29 cellular contexts compared by ENCODE assay signal in the genomic region with DNA sequence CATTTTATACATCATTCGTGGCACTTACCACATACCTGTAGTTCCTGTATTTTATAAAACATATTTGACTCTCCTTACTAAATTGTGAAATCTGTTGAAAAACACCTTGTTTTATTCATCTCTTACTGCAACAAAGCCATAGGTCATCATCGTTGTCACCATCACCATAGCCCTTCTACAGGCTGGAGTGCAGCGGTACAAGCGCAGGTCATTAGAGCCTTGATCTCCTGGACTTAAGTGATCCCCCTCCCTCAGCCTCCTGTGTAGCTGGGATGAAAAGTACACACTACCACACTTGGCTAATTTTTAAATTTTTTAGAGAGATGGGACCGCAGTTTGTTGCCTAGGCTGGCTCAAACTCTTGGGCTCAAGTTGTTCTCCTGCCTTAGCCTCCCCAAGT.
DNase-seq lines count a peak whose midpoint lies in the region; ATAC-seq, FAIRE-seq and TF ChIP-seq lines count a peak whose summit lies in the region.
"Had no signal": no experiment of that assay in that cellular context is flagged by ENCODE, and none has a peak within 500 bp of the region (broad histone marks: within the 10 kb centered on the region; RNA-seq: fewer than 3 reads in every experiment).

No MANE protein-coding gene starts in this region.

- H3K4me3 ChIP-seq in Caco-2 (ENCODE audit: low read depth, low read length) = no peak overlapping the region
- no peak overlapping the region for H3K4me3 ChIP-seq in IMR-90 (ENCODE audit: insufficient read depth, low read depth, low read length)
- no peak overlapping the region for H3K4me3 ChIP-seq in dorsolateral prefrontal cortex
- H3K4me3 ChIP-seq: BLaER1, GM12878 had no signal

- no peak overlapping the region for H2BK20ac ChIP-seq in IMR-90 (ENCODE audit: low read depth, low read length)

- FAIRE-seq in urothelium cell line (lab: Jason Lieb, UNC) = no peak
- FAIRE-seq: A204.1, GM12878, GM12892, GM18507, GM19239 had no signal

- peaks cover 10% of the 10 kb centered on the region for H3K9me1 ChIP-seq in IMR-90 (ENCODE audit: insufficient read depth, low read length)

- intact Hi-C loops in Caco-2 (cut with micrococcal nuclease; ENCODE audit: unreplicated experiment) = no loop called here
- intact Hi-C loops in IMR-90 (cut with micrococcal nuclease) = loop anchor here (5.0 kb wide), 1 partner anchor 182 kb away; a partner anchor contains a TSS
- intact Hi-C loops in dorsolateral prefrontal cortex (cut with DNase I) = loop anchor here in 1 of 2 donors (5.0 to 10.0 kb wide), 3 partner anchors 65 to 315 kb away; a partner anchor contains a TSS

- CTCF ChIA-PET in Caco-2 (lab: Charles Lee) (no interaction called here), IMR-90 (lab: Yijun Ruan, JAX) (no interaction called here)

- H2AK5ac ChIP-seq in IMR-90 (ENCODE audit: low read depth, low read length) = peak overlapping the region; percentile 73; the same call in 1 of the 2 replicates

- H2BK5ac ChIP-seq in IMR-90 (ENCODE audit: low read depth, low read length, poor library complexity, severe bottlenecking) = no peak overlapping the region

- H3K27ac ChIP-seq in IMR-90 (ENCODE audit: insufficient read depth, low read length) (no peak overlapping the region), dorsolateral prefrontal cortex (peak overlapping the region in 34 of 59 donors; percentile 11 to 99 (median 44))
- H3K27ac ChIP-seq: BLaER1 had no signal

- in situ Hi-C loops in IMR-90 (cut with MboI; ENCODE audit: low sequenced_read_pairs) = no loop called here

- dilution Hi-C loops in IMR-90 (cut with HindIII; ENCODE audit: low sequenced_read_pairs, unreplicated experiment) = no loop called here

- TF ChIP-seq RAD21 in IMR-90 (IDR thresholded peaks at IDR 0.05; ENCODE audit: low read length) = no peak

- no peak overlapping the region for H3K9ac ChIP-seq in IMR-90 (ENCODE audit: low read depth, low read length)
- H3K9ac ChIP-seq: BLaER1 had no signal

- H3K4ac ChIP-seq in IMR-90 (ENCODE audit: low read depth, low read length) = no peak overlapping the region

- no peak overlapping the region for H3K4me2 ChIP-seq in IMR-90 (ENCODE audit: low read depth, low read length)
- H3K4me2 ChIP-seq: BLaER1 had no signal

- no peak overlapping the region for H2AFZ ChIP-seq in IMR-90 (replicated peaks; ENCODE audit: low read length, poor library complexity)

- H4K20me1 ChIP-seq in IMR-90 (ENCODE audit: insufficient read depth, low read length) = no peaks in the 10 kb centered on the region
- H4K20me1 ChIP-seq: BLaER1 had no signal

- H3K14ac ChIP-seq in IMR-90 (replicated peaks; ENCODE audit: low read depth, low read length) = no peak overlapping the region

- H3K18ac ChIP-seq in IMR-90 (ENCODE audit: low read depth, low read length) = no peak overlapping the region

- no peak overlapping the region for H2AK9ac ChIP-seq in IMR-90 (replicated peaks; ENCODE audit: low read depth, low read length, poor library complexity)

- H3K23ac ChIP-seq in IMR-90 (ENCODE audit: low read depth, low read length) = no peak overlapping the region

- H3K4me3 Mint-ChIP-seq in Caco-2 (ENCODE audit: unreplicated experiment) (no peak overlapping the region), endothelial cell (ENCODE audit: unreplicated experiment) (peak overlapping the region; percentile 8)
- H3K4me3 Mint-ChIP-seq: CD14-positive monocyte; CD4-positive, alpha-beta memory T cell; CD4-positive, CD25-positive, alpha-beta regulatory T cell; CD8-positive, alpha-beta memory T cell had no signal

- no peaks in the 10 kb centered on the region; the same call in 1 of the 2 replicates for H3K36me3 ChIP-seq in Caco-2 (ENCODE audit: control insufficient read depth, insufficient read depth, low read length)
- no peaks in the 10 kb centered on the region for H3K36me3 ChIP-seq in IMR-90 (ENCODE audit: control insufficient read depth, insufficient read depth, low read length)
- H3K36me3 ChIP-seq: BE2C had no signal

- H4K8ac ChIP-seq in IMR-90 (ENCODE audit: low read depth in 2 of 2, low read length in 2 of 2) = no peak overlapping the region

- POLR2A ChIA-PET in Caco-2 (lab: Charles Lee) = no interaction called here
- POLR2A ChIA-PET in IMR-90 (lab: Charles Lee; ENCODE audit: unreplicated experiment) = no interaction called here

- no peaks in the 10 kb centered on the region for H3K9me3 ChIP-seq in Caco-2
- no peaks in the 10 kb centered on the region for H3K9me3 ChIP-seq in IMR-90 (ENCODE audit: control insufficient read depth, insufficient read depth, low read length)
- H3K9me3 ChIP-seq: BE2C had no signal

- peaks cover 0 to 12% of the 10 kb centered on the region in 2 experiments; a peak in 1 of 4 replicates for H3K79me1 ChIP-seq in IMR-90 (ENCODE audit: low read depth in 1 of 2, low read length in 2 of 2)

- H3K4me1 ChIP-seq in Caco-2 (0 out of 2 replicates have a peak, but pooled peaks cover 4% of the 10 kb centered on the region), IMR-90 (ENCODE audit: control insufficient read depth, insufficient read depth, low read length) (peaks cover 9% of the 10 kb centered on the region)
- H3K4me1 ChIP-seq: BE2C had no signal

- H3K9me3 Mint-ChIP-seq in Caco-2 (ENCODE audit: unreplicated experiment) (no peaks in the 10 kb centered on the region), endothelial cell (ENCODE audit: unreplicated experiment) (no peaks in the 10 kb centered on the region)
- H3K9me3 Mint-ChIP-seq: CD14-positive monocyte; CD8-positive, alpha-beta memory T cell had no signal

- peak overlapping the region; percentile 16 for H3K27ac Mint-ChIP-seq in Caco-2 (ENCODE audit: unreplicated experiment)
- peak overlapping the region; percentile 4 for H3K27ac Mint-ChIP-seq in endothelial cell (ENCODE audit: unreplicated experiment)
- H3K27ac Mint-ChIP-seq: CD14-positive monocyte; CD8-positive, alpha-beta memory T cell had no signal

- H2BK120ac ChIP-seq in IMR-90 (ENCODE audit: low read depth, low read length) = no peak overlapping the region

- H3K56ac ChIP-seq in IMR-90 (ENCODE audit: extremely low read depth, insufficient read depth, low read length) = no peak overlapping the region

- no peak overlapping the region for H4K5ac ChIP-seq in IMR-90 (ENCODE audit: low read depth, low read length)

- H4K91ac ChIP-seq in IMR-90 (ENCODE audit: insufficient read depth, low read depth, low read length) = no peak overlapping the region

- H3K27me3 ChIP-seq in Caco-2 (replicated peaks; ENCODE audit: control insufficient read depth, insufficient read depth, low read length) (no peaks in the 10 kb centered on the region), IMR-90 (ENCODE audit: control insufficient read depth, insufficient read depth, low read length) (no peaks in the 10 kb centered on the region), dorsolateral prefrontal cortex (no peaks in the 10 kb centered on the region)
- H3K27me3 ChIP-seq: BE2C, BLaER1 had no signal

- WGBS in IMR-90 (ENCODE audit: extremely low coverage in 2 of 2, insufficient read length in 1 of 2), 2 experiments = no CpG with 5 or more reads among the region's 5 CpGs

- no peak for DNase-seq in Caco-2
- no peak for DNase-seq in IMR-90
- DNase-seq in dorsolateral prefrontal cortex = no peak
- no peak for DNase-seq in endothelial cell (ENCODE audit: low spot score)
- DNase-seq in mesenteric fat pad (ENCODE audit: low spot score) = no peak
- no peak for DNase-seq in DMS153 (lab: John Stamatoyannopoulos, UW)
- DNase-seq in urothelium cell line (ENCODE audit: low spot score) = no peak
- DNase-seq in GM19238 (ENCODE audit: insufficient read length, low spot score) = no peak
- DNase-seq: 8988T; ACHN; BE2C; C1 segment of cervical spinal cord; Calu3; CD4-positive, alpha-beta memory T cell; CD4-positive, CD25-positive, alpha-beta regulatory T cell; CD8-positive, alpha-beta memory T cell; COR-L47; DMS53; DMS79; DND-41; EL; GDM1 had no signal

- H3K27me3 Mint-ChIP-seq in Caco-2 (ENCODE audit: insufficient read depth, unreplicated experiment) (no peaks in the 10 kb centered on the region), endothelial cell (ENCODE audit: unreplicated experiment) (peaks cover 2% of the 10 kb centered on the region)
- H3K27me3 Mint-ChIP-seq: CD4-positive, alpha-beta memory T cell; CD4-positive, CD25-positive, alpha-beta regulatory T cell; CD8-positive, alpha-beta memory T cell had no signal

- ATAC-seq in IMR-90 (ENCODE audit: low read depth) = no peak
- ATAC-seq: GM12878 had no signal

- BruUV-seq in Caco-2 (replicated peaks; lab: Mats Ljungman, UMichigan) (no TSS peak), IMR-90 (replicated peaks; lab: Mats Ljungman, UMichigan) (no TSS peak)

- TF ChIP-seq CTCF in Caco-2 (IDR thresholded peaks at IDR 0.05; ENCODE audit: insufficient read depth in 1 of 2, low read depth in 1 of 2, low read length in 1 of 2, severe bottlenecking in 1 of 2, unreplicated experiment in 1 of 2) = no peak
- no peak for TF ChIP-seq CTCF in IMR-90 (conservative IDR thresholded peaks at IDR 0.05; ENCODE audit: low read depth, low read length)
- TF ChIP-seq CTCF in dorsolateral prefrontal cortex (IDR thresholded peaks at IDR 0.05 in 54 of 56, conservative IDR thresholded peaks at IDR 0.05 in 2 of 56; ENCODE audit: low read depth in 1 of 56, partially characterized antibody in 56 of 56) = no peak
- no peak for TF ChIP-seq CTCF in endothelial cell (IDR thresholded peaks at IDR 0.05; ENCODE audit: unreplicated experiment)

- H3K36me3 Mint-ChIP-seq in Caco-2 (ENCODE audit: insufficient read depth, unreplicated experiment) (peaks cover 46% of the 10 kb centered on the region), endothelial cell (ENCODE audit: low read depth, unreplicated experiment) (peaks cover 32% of the 10 kb centered on the region)

- no peak for TF ChIP-seq POLR2A in IMR-90 (IDR thresholded peaks at IDR 0.05; ENCODE audit: low read depth, low read length)

- no peak overlapping the region for H2BK15ac ChIP-seq in IMR-90 (ENCODE audit: low read depth, low read length)

- H3K4me1 Mint-ChIP-seq in Caco-2 (ENCODE audit: low read depth, unreplicated experiment) = peaks cover 19% of the 10 kb centered on the region
- no peaks in the 10 kb centered on the region for H3K4me1 Mint-ChIP-seq in endothelial cell (ENCODE audit: unreplicated experiment)
- H3K4me1 Mint-ChIP-seq: CD14-positive monocyte; CD4-positive, alpha-beta memory T cell; CD8-positive, alpha-beta memory T cell had no signal

TF ChIP-seq in IMR-90, 13 proteins besides CTCF, POLR2A, EP300 and RAD21 (continues in another document):
- TF ChIP-seq, protein P1, sequence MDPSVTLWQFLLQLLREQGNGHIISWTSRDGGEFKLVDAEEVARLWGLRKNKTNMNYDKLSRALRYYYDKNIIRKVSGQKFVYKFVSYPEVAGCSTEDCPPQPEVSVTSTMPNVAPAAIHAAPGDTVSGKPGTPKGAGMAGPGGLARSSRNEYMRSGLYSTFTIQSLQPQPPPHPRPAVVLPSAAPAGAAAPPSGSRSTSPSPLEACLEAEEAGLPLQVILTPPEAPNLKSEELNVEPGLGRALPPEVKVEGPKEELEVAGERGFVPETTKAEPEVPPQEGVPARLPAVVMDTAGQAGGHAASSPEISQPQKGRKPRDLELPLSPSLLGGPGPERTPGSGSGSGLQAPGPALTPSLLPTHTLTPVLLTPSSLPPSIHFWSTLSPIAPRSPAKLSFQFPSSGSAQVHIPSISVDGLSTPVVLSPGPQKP (IDR thresholded peaks at IDR 0.05; ENCODE audit: borderline replicate concordance, low read depth, low read length) = no peak
- TF ChIP-seq SMC3 (IDR thresholded peaks at IDR 0.05; ENCODE audit: low read depth, low read length) (no peak), BHLHE40 (IDR thresholded peaks at IDR 0.05; ENCODE audit: low read depth, low read length) (no peak), MAFK (IDR thresholded peaks at IDR 0.05; ENCODE audit: low read depth, low read length) (no peak)
